ENCODE assay signal across 17 cellular contexts in genomic region chr2:101795033-101795432, GRCh38.
DNase-seq lines count a peak whose midpoint lies in the region; ATAC-seq lines count a peak whose summit lies in the region.
"Had no signal": no experiment of that assay in that cellular context is flagged by ENCODE, and none has a peak within 500 bp of the region (broad histone marks: within the 10 kb centered on the region; RNA-seq: fewer than 3 reads in every experiment).

No MANE protein-coding gene starts in this region.

- no peaks in the 10 kb centered on the region for H3K9me2 ChIP-seq in GM23248 (ENCODE audit: insufficient read depth)

- H3F3A ChIP-seq in GM23248 (ENCODE audit: insufficient read depth), result peaks cover 78% of the 10 kb centered on the region

- H3K36me3 ChIP-seq in BLaER1 (peaks cover 39% of the 10 kb centered on the region), GM23248 (ENCODE audit: low read depth) (peaks cover 10% of the 10 kb centered on the region)
- peaks cover 5% of the 10 kb centered on the region for H3K36me3 ChIP-seq in CD8-positive, alpha-beta memory T cell (ENCODE audit: insufficient read depth, low read length)

- DNase-seq in GM23248 (peak; percentile 63), epithelial cell of prostate (ENCODE audit: low read depth, low spot score) (no peak), NCI-H146 (lab: John Stamatoyannopoulos, UW) (no peak), NCI-H2196 (lab: John Stamatoyannopoulos, UW; ENCODE audit: unreplicated experiment) (no peak)
- DNase-seq in stimulated activated effector memory CD8-positive, alpha-beta T cell treated with anti-CD3 and anti-CD28 coated beads, Interleukin-12 subunit alpha, Interleukin-12 subunit beta, amount 100 ng/mL, for 72 hours (ENCODE audit: low spot score in 2 of 2), result no peak
- no peak for DNase-seq in CD8-positive, alpha-beta memory T cell
- DNase-seq: CD4-positive, CD25-positive, alpha-beta regulatory T cell; DND-41; GDM1; H7; MM.1S; NCI-H1092 treated with DMSO at 0.1 percent for 48 hours; NCI-H1694; NCI-H2227 treated with DMSO at 0.1 percent for 48 hours; NCI-H524 had no signal

- H3K27me3 ChIP-seq in BLaER1 (no peaks in the 10 kb centered on the region), GM23248 (replicated peaks; ENCODE audit: insufficient read depth) (no peaks in the 10 kb centered on the region)
- H3K27me3 ChIP-seq in CD8-positive, alpha-beta memory T cell (ENCODE audit: insufficient read depth, low read length, poor library complexity, severe bottlenecking), result no peaks in the 10 kb centered on the region

- POLR2A ChIA-PET in CD8-positive, alpha-beta memory T cell (lab: Charles Lee), result no interaction called here

- no peak overlapping the region for H2AFZ ChIP-seq in GM23248

- peaks cover 9% of the 10 kb centered on the region for H3K36me3 Mint-ChIP-seq in stimulated activated effector memory CD8-positive, alpha-beta T cell treated with anti-CD3 and anti-CD28 coated beads, Interleukin-12 subunit alpha, Interleukin-12 subunit beta, amount 100 ng/mL, for 72 hours
- peaks cover 4 to 20% (median 14%) of the 10 kb centered on the region in 3 donors for H3K36me3 Mint-ChIP-seq in CD8-positive, alpha-beta memory T cell

- H3K27ac ChIP-seq in BLaER1 (no peak overlapping the region), GM23248 (peak overlapping the region; percentile 31), epithelial cell of prostate (peak overlapping the region; percentile 10)
- H3K27ac ChIP-seq in CD8-positive, alpha-beta memory T cell (ENCODE audit: low read depth, low read length), result no peak overlapping the region

- H3K9me3 ChIP-seq in BLaER1 (no peaks in the 10 kb centered on the region), GM23248 (ENCODE audit: low read depth) (no peaks in the 10 kb centered on the region)
- no peaks in the 10 kb centered on the region for H3K9me3 ChIP-seq in CD8-positive, alpha-beta memory T cell (ENCODE audit: low read length)

- H4K20me1 ChIP-seq in BLaER1, result peaks cover 100% of the 10 kb centered on the region
- peaks cover 18% of the 10 kb centered on the region; the same call in 1 of the 2 replicates for H4K20me1 ChIP-seq in GM23248 (ENCODE audit: insufficient read depth)

- CTCF ChIA-PET in CD8-positive, alpha-beta memory T cell (lab: Charles Lee), result interaction anchor here (1.3 kb wide), 1 partner anchor 10 kb away, joined by 3 read pairs; no protein-coding TSS in a partner anchor

- H3K4me3 ChIP-seq in BLaER1 (no peak overlapping the region), GM23248 (no peak overlapping the region)
- no peak overlapping the region for H3K4me3 ChIP-seq in CD8-positive, alpha-beta memory T cell (ENCODE audit: low read length)
- H3K4me3 ChIP-seq: GM12878 had no signal

- no peaks in the 10 kb centered on the region for H3K9me3 Mint-ChIP-seq in stimulated activated effector memory CD8-positive, alpha-beta T cell treated with anti-CD3 and anti-CD28 coated beads, Interleukin-12 subunit alpha, Interleukin-12 subunit beta, amount 100 ng/mL, for 72 hours
- H3K9me3 Mint-ChIP-seq in CD8-positive, alpha-beta memory T cell, result no peaks in the 10 kb centered on the region
- H3K9me3 Mint-ChIP-seq: CD4-positive, CD25-positive, alpha-beta regulatory T cell had no signal

- peaks cover 100% of the 10 kb centered on the region for H3K79me2 ChIP-seq in GM23248 (ENCODE audit: insufficient read depth)

- H3K4me1 ChIP-seq in BLaER1, result peaks cover 24% of the 10 kb centered on the region
- peaks cover 48% of the 10 kb centered on the region for H3K4me1 ChIP-seq in GM23248 (ENCODE audit: insufficient read depth)
- H3K4me1 ChIP-seq in CD8-positive, alpha-beta memory T cell (ENCODE audit: insufficient read depth, low read length), result peaks cover 15% of the 10 kb centered on the region

- no peak overlapping the region for H3K9ac ChIP-seq in BLaER1
- no peak overlapping the region for H3K9ac ChIP-seq in GM23248

- no peak overlapping the region for H3K4me3 Mint-ChIP-seq in stimulated activated effector memory CD8-positive, alpha-beta T cell treated with anti-CD3 and anti-CD28 coated beads, Interleukin-12 subunit alpha, Interleukin-12 subunit beta, amount 100 ng/mL, for 72 hours
- no peak overlapping the region for H3K4me3 Mint-ChIP-seq in CD8-positive, alpha-beta memory T cell
- H3K4me3 Mint-ChIP-seq: CD4-positive, CD25-positive, alpha-beta regulatory T cell had no signal

- ATAC-seq in stimulated activated effector memory CD8-positive, alpha-beta T cell treated with anti-CD3 and anti-CD28 coated beads, Interleukin-12 subunit alpha, Interleukin-12 subunit beta, amount 100 ng/mL, for 72 hours, result no peak
- ATAC-seq: GM12878 had no signal

- peaks cover 60% of the 10 kb centered on the region for H3K4me1 Mint-ChIP-seq in stimulated activated effector memory CD8-positive, alpha-beta T cell treated with anti-CD3 and anti-CD28 coated beads, Interleukin-12 subunit alpha, Interleukin-12 subunit beta, amount 100 ng/mL, for 72 hours
- peaks cover 37 to 82% (median 78%) of the 10 kb centered on the region in 3 donors for H3K4me1 Mint-ChIP-seq in CD8-positive, alpha-beta memory T cell

- peak overlapping the region; percentile 52 for H3K27ac Mint-ChIP-seq in stimulated activated effector memory CD8-positive, alpha-beta T cell treated with anti-CD3 and anti-CD28 coated beads, Interleukin-12 subunit alpha, Interleukin-12 subunit beta, amount 100 ng/mL, for 72 hours
- no peak overlapping the region for H3K27ac Mint-ChIP-seq in CD8-positive, alpha-beta memory T cell
- H3K27ac Mint-ChIP-seq: CD4-positive, CD25-positive, alpha-beta regulatory T cell had no signal

- H3K4me2 ChIP-seq in BLaER1 (peak overlapping the region; percentile 40), GM23248 (ENCODE audit: unreplicated experiment) (peak overlapping the region; percentile 31)

- 67% methylated on average over 4 of the region's 4 CpGs for WGBS in GM23248 (ENCODE audit: low coverage in 1 of 2, low lambda C conversion rate in 2 of 2, missing lambda C conversion rate in 2 of 2), 2 experiments

- in situ Hi-C loops in GM23248 (cut with MboI), result no loop called here

- peaks cover 0 to 2% of the 10 kb centered on the region in 2 donors for H3K27me3 Mint-ChIP-seq in CD8-positive, alpha-beta memory T cell
- H3K27me3 Mint-ChIP-seq: CD4-positive, CD25-positive, alpha-beta regulatory T cell had no signal

Comparison
In these comparisons a context has a peak if more than half of its experiments do, and no peak if none do; other contexts are left out.
1. H3K27ac ChIP-seq: peak in GM23248 (single experiment) and epithelial cell of prostate (single experiment); none in BLaER1 (single experiment) and CD8-positive, alpha-beta memory T cell (single experiment).